ENCODE assay signal across 8 cellular contexts in the genomic region with DNA sequence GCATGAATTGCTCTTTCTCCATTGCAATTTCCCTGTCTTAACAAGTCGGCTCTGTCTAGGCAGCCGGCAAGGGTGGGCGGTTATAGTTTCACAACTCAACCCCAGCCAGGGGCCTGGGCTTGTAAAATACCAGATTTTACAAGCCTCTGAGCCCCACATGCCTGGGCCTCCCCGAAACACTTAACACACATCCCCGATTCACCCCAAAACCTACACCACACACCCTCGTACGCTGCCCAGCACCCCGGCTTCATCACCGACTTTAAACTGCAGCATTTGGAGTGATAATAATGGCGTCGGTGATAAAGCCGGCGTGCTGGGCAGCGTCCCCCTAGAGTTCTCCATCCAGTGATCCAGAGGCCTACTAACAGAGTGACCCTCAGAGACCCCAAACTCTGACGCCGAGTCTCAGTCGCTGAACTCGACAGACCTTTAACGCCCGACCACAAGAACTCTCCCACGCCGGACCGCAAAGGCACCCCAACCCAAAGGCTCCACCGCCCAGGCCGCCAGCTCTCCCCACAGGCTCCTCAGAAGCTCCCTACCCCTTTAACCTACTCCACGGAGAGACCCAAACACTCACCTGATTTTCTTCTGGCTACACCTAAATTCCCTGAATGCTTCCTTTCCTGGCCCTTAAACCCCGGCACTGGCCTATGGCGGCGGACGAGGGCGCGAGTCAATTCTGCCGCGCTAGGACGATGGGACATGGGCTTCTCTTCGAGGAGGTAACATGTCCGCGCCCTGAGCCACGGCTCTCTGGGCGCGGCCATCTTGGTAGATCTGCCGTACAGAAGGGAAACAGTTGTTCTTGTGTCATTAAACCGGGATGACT. TPM values are rescaled to one million over a fixed set of nuclear protein-coding genes. Genes with fewer than 3 reads are reported as not detected.
DNase-seq lines count a peak whose midpoint lies in the region; ATAC-seq lines count a peak whose summit lies in the region.

Gene ZNF649, minus strand, starts transcription at position 687 of the 835 bp plus-strand sequence. CDS start 4,910 bp downstream, outside the sequence.

- DNase-seq in NCI-H524 treated with DMSO at 0.1 percent for 48 hours (lab: John Stamatoyannopoulos, UW) (peak; percentile 33), dermis microvascular lymphatic vessel endothelial cell (ENCODE audit: low read depth in 2 of 2) (peak; percentile 73 to 87), left lobe of liver (ENCODE audit: low spot score) (peak; percentile 86), SHP77 treated with DMSO at 0.1 percent for 48 hours (lab: John Stamatoyannopoulos, UW) (no peak)
- peak; percentile 72 to 77 for DNase-seq in activated CD4-positive, alpha-beta T cell treated with anti-CD3 and anti-CD28 coated beads, Interleukin-2, amount 50 U/mL, for 4 hours
- DNase-seq in stimulated activated CD4-positive, alpha-beta T cell treated with anti-CD3 and anti-CD28 coated beads, Interleukin-1b, Interleukin-23, amount 100 ng/mL, for 4 hours (ENCODE audit: low read depth in 2 of 2) = peak; percentile 78 to 79

- ATAC-seq in GM18502 (IDR thresholded peaks at IDR 0.05; ENCODE audit: poor library complexity, unreplicated experiment) (peak; percentile 82), HG03066 (IDR thresholded peaks at IDR 0.05; ENCODE audit: low read depth, unreplicated experiment) (peak; percentile 65), left lobe of liver (peak; percentile 100)

RNA-seq across cellular contexts. Expression of gene ZNF649, which starts in this region (rescaled TPM):
- total RNA-seq in dermis microvascular lymphatic vessel endothelial cell (5.8 and 9.1 TPM in 2 replicates), left lobe of liver (2.7 TPM)
